Comparison of ENCODE assay signal across 14 cellular contexts in the genomic region with DNA sequence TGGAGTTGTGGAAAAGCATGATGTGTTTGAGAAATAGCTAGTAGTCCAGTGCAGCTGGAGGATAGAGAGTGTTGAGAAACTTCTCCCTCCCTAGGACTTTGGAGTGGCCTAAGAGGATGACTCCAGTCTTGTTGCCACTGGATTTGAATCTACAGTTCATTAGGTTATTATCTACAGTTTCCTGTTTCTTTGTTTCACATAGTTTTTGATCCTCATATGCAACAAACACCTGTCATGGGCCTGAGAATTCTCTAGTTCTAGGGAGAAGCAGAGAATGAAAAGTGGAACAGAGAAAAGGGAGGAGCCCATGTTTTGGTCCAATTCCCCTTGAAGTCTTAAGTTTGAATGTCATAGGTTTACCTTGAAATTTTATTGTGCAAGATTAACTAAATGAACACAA.
DNase-seq lines count a peak whose midpoint lies in the region; ATAC-seq, FAIRE-seq and TF ChIP-seq lines count a peak whose summit lies in the region.
"Had no signal": no experiment of that assay in that cellular context is flagged by ENCODE, and none has a peak within 500 bp of the region (broad histone marks: within the 10 kb centered on the region; RNA-seq: fewer than 3 reads in every experiment).

No MANE protein-coding gene starts in this region.

- H3K9me3 ChIP-seq in OCI-LY1 (ENCODE audit: low read length), result no peaks in the 10 kb centered on the region
- H3K9me3 ChIP-seq: pancreas had no signal

- no peaks in the 10 kb centered on the region for H4K20me1 ChIP-seq in OCI-LY1 (ENCODE audit: insufficient read depth, low read length)

- H3K27ac ChIP-seq in OCI-LY1 (ENCODE audit: low read depth, low read length, poor library complexity, severe bottlenecking), result peak overlapping the region; percentile 45
- H3K27ac ChIP-seq: C4-2B, pancreas had no signal

- DNase-seq in stimulated activated CD4-positive, alpha-beta T cell treated with anti-CD3 and anti-CD28 coated beads, Interleukin-15, amount 100 ng/mL, for 24 hours, result no peak
- DNase-seq in GDM1 (lab: John Stamatoyannopoulos, UW) (no peak), urothelium cell line (ENCODE audit: low spot score) (no peak), Kasumi-1 (lab: John Stamatoyannopoulos, UW) (no peak)
- DNase-seq: activated CD8-positive, alpha-beta memory T cell treated with anti-CD3 and anti-CD28 coated beads, Interleukin-2, amount 10 ng/mL, durations not matched to agents 7 days and 5 days; amygdala; NCI-H1436; pancreas; stimulated activated CD4-positive, alpha-beta T cell treated with anti-CD3 and anti-CD28 coated beads, Interleukin-1b, Interleukin-23, amount 100 ng/mL, for 48 hours had no signal

- H2AFZ ChIP-seq in OCI-LY1 (ENCODE audit: low read length), result no peak overlapping the region

- no peak overlapping the region for H3K4me3 ChIP-seq in OCI-LY1 (ENCODE audit: low read depth, low read length, poor library complexity, severe bottlenecking)
- H3K4me3 ChIP-seq: pancreas had no signal

- no peaks in the 10 kb centered on the region for H3K9me2 ChIP-seq in OCI-LY1 (ENCODE audit: low read depth, low read length)

- H3K9ac ChIP-seq in OCI-LY1 (ENCODE audit: low read length), result no peak overlapping the region

- peaks cover 28% of the 10 kb centered on the region for H3K4me1 ChIP-seq in OCI-LY1 (ENCODE audit: insufficient read depth, low read length, severe bottlenecking)
- H3K4me1 ChIP-seq: pancreas had no signal

- no peaks in the 10 kb centered on the region for H3K79me2 ChIP-seq in OCI-LY1 (ENCODE audit: insufficient read depth, low read length)

- H3K36me3 ChIP-seq in OCI-LY1 (ENCODE audit: insufficient read depth, low read length), result no peaks in the 10 kb centered on the region; the same call in 1 of the 2 replicates
- H3K36me3 ChIP-seq: pancreas had no signal

- H3F3A ChIP-seq in OCI-LY1 (ENCODE audit: insufficient read depth, low read length), result no peaks in the 10 kb centered on the region

- TF ChIP-seq CTCF in OCI-LY1 (IDR thresholded peaks at IDR 0.05; ENCODE audit: low read length), result no peak

- ATAC-seq in GM18861 (IDR thresholded peaks at IDR 0.05; ENCODE audit: unreplicated experiment) (peak; percentile 96), GM21515 (IDR thresholded peaks at IDR 0.05; ENCODE audit: unreplicated experiment) (peak; percentile 91), HG03060 (IDR thresholded peaks at IDR 0.05; ENCODE audit: low read depth, unreplicated experiment) (peak; percentile 86)
- ATAC-seq: activated CD8-positive, alpha-beta memory T cell treated with anti-CD3 and anti-CD28 coated beads, Interleukin-2, amount 10 ng/mL, durations not matched to agents 7 days and 5 days; pancreas had no signal

- no peaks in the 10 kb centered on the region for H3K27me3 ChIP-seq in OCI-LY1 (ENCODE audit: insufficient read depth, low read length)
- H3K27me3 ChIP-seq: pancreas had no signal

- H3K4me2 ChIP-seq in OCI-LY1 (ENCODE audit: low read length), result no peak overlapping the region

- FAIRE-seq in urothelium cell line (lab: Jason Lieb, UNC), result no peak
- FAIRE-seq: pancreas had no signal
